8 cellular contexts compared by ENCODE assay signal in the genomic region with DNA sequence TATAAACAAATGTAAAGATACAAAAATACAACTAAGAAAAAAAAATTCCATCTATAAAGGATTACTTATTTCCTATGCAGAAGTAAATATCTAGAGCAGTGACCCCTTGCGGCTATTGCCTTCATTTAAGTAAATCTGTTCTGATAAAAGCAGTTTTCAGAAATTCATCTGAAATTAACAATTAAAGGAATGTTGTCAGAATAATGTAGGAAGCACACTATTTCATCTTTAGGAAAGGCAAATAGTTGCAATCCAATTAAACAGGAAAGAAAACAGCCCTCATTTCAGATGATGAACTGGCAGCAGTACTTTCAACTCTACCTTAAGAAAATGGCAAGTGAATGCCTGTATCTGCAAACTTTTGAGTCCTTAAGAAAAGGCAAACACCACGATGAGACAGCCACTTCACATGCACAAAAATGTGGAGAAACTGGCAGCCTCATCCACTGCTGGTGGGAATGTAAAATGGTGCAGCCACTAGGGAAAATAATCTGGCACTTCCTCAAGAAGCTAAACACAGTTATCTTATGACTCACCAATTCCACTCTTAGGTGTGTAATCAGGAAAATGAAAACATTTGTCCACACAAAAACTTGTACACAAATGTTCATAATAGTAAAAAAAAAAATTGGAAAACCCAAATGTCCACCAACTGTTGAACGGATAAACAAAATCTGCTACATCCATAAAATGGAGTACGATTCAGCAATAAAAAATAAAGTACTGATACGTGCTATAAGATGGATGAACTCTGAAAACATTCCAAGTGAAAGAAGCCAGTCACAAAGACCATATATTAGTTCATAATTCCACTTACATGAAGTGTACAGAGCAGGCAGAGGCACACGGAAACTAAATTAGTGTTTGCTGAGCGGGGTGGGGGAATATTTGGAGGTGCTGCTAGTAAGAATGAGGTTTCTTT. TPM values are rescaled to one million over a fixed set of nuclear protein-coding genes. Genes with fewer than 3 reads are reported as not detected.
DNase-seq lines count a peak whose midpoint lies in the region; ATAC-seq and TF ChIP-seq lines count a peak whose summit lies in the region.

No MANE protein-coding gene starts in this region.

- H3K4me3 ChIP-seq in ACC112 (ENCODE audit: low read depth, low read length), result peak overlapping the region; percentile 89
- peak overlapping the region; percentile 42 to 49 for H3K4me3 ChIP-seq in prostate gland

- H3K9me3 ChIP-seq in prostate gland, result no peaks in the 10 kb centered on the region

- ATAC-seq in GM19463 (IDR thresholded peaks at IDR 0.05; ENCODE audit: unreplicated experiment) (no peak), GM18517 (IDR thresholded peaks at IDR 0.05; ENCODE audit: unreplicated experiment) (no peak)

- H3K36me3 ChIP-seq in ACC112 (ENCODE audit: insufficient read depth, low read length) (peaks cover 38% of the 10 kb centered on the region), prostate gland (no peaks in the 10 kb centered on the region)

- intact Hi-C loops in prostate gland (cut with DNase I), result loop anchor here (10.0 kb wide), 1 partner anchor 356 kb away; no protein-coding TSS in a partner anchor

- H3K4me1 ChIP-seq in ACC112 (ENCODE audit: control insufficient read depth, insufficient read depth, low read length, unreplicated experiment) (peaks cover 23% of the 10 kb centered on the region), prostate gland (replicated peaks) (no peaks in the 10 kb centered on the region)

- no peak overlapping the region for H2AFZ ChIP-seq in ACC112 (ENCODE audit: low read length, unreplicated experiment)

- H3K27me3 ChIP-seq in ACC112 (ENCODE audit: insufficient read depth, low read length), result no peaks in the 10 kb centered on the region
- H3K27me3 ChIP-seq in prostate gland (replicated peaks; ENCODE audit: insufficient read depth), result no peaks in the 10 kb centered on the region

- TF ChIP-seq POLR2A in prostate gland (IDR thresholded peaks at IDR 0.05), result no peak

- H3K27ac ChIP-seq in ACC112 (ENCODE audit: low read depth, low read length) (peak overlapping the region; percentile 99), prostate gland (peak overlapping the region; percentile 96 to 99)

- DNase-seq in GM10266 (ENCODE audit: extremely low spot score) (no peak), RPMI7951 (ENCODE audit: low read depth) (peak; percentile 73), fibroblast of peridontal ligament (ENCODE audit: extremely low read depth) (peak; percentile 97), prostate gland (ENCODE audit: low spot score) (no peak), NCI-H2171 treated with DMSO at 0.1 percent for 48 hours (lab: John Stamatoyannopoulos, UW) (no peak)

- 37% methylated on average over 7 of the region's 7 CpGs for WGBS in prostate gland

- H3K79me2 ChIP-seq in ACC112 (ENCODE audit: control insufficient read depth, insufficient read depth, low read length, unreplicated experiment), result peaks cover 76% of the 10 kb centered on the region

- TF ChIP-seq CTCF in GM10266 (IDR thresholded peaks at IDR 0.05; ENCODE audit: control insufficient read depth, insufficient read depth, low read depth, missing control alignments) (peak; percentile 26), prostate gland (IDR thresholded peaks at IDR 0.05) (peak; percentile 4 to 52 (median 18))

RNA-seq across cellular contexts. Expression of gene THAP9, which starts 2.0 kb away (rescaled TPM):
- 1.9 and 3.1 TPM in 2 replicates for total RNA-seq in RPMI7951 (2014; rRNA removed; shearing (Covaris generic))
- 1 to 10 TPM; 7.6 to 8.6 TPM for total RNA-seq in prostate gland

RNA-seq across cellular contexts. Expression of gene SEC31A, which starts 7.6 kb away (rescaled TPM):
- 134 and 174 TPM in 2 replicates for total RNA-seq in RPMI7951 (2014; rRNA removed; shearing (Covaris generic))
- total RNA-seq in prostate gland, result 100 to 1,000 TPM; 191 to 196 TPM

Comparison
In these comparisons a context has a peak if more than half of its experiments do, and no peak if none do; other contexts are left out.
1. DNase-seq: peak in RPMI7951 (single experiment) and fibroblast of peridontal ligament (single experiment); none in GM10266 (single experiment), prostate gland (single experiment) and NCI-H2171 treated with DMSO at 0.1 percent for 48 hours (single experiment).